27 cellular contexts compared by ENCODE assay signal in the genomic region with DNA sequence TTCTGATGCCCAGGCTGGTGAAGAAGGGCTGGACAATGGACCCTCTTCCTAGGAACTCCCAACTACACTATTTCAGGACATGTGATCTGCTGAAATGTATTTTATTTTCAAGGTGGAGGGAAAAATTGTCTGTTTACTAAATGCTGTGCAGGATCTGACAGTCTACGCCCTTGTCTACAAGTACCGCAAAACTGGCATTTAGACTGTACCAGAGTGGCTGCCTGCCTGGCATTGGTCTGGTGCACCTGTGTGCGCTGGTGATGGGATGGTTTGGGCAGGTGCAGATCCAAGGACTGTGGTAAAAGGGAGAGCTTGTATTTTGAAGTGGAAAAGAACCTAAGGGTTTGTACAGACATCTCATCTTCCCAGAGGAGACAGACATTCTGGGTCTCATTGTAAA.
"Had no signal": no experiment of that assay in that cellular context is flagged by ENCODE, and none has a peak within 500 bp of the region (broad histone marks: within the 10 kb centered on the region; RNA-seq: fewer than 3 reads in every experiment).

No MANE protein-coding gene starts in this region.

- H3K4me1 Mint-ChIP-seq: activated B cell treated with CpG ODN at 0.5 μM for 24 hours; activated CD4-positive, alpha-beta T cell treated with anti-CD3 and anti-CD28 coated beads, Interleukin-2, amount 10 ng/mL, durations not matched to agents 24 days and 14 days; activated naive CD8-positive, alpha-beta T cell treated with anti-CD3 and anti-CD28 coated beads, Interleukin-2, amount 50 U/mL, for 24 hours; central memory CD8-positive, alpha-beta T cell; T-cell had no signal

- H3K4me3 Mint-ChIP-seq: activated B cell treated with CpG ODN at 0.5 μM for 24 hours; activated CD4-positive, alpha-beta T cell treated with anti-CD3 and anti-CD28 coated beads, Interleukin-2, amount 10 ng/mL, durations not matched to agents 24 days and 14 days; activated CD8-positive, alpha-beta memory T cell treated with anti-CD3 and anti-CD28 coated beads, Interleukin-2, amount 10 ng/mL, durations not matched to agents 7 days and 5 days; activated naive CD8-positive, alpha-beta T cell treated with anti-CD3 and anti-CD28 coated beads, Interleukin-2, amount 50 U/mL, for 24 hours; activated T-cell treated with anti-CD3 and anti-CD28 coated beads, Interleukin-2, amount 50 U/mL, for 24 hours; activated T-helper 1 cell treated with anti-CD3 and anti-CD28 coated beads, Interleukin-12 subunit alpha, Interleukin-12 subunit beta, Interleukin-2, Interleukin-4 antibody, amounts not matched to agents 30 ng/mL and 10 ng/mL and 1 ng/mL, durations not matched to agents 14 hours and 24 hours and 36 hours; central memory CD8-positive, alpha-beta T cell; T-cell had no signal

- DNase-seq: activated B cell treated with CpG ODN at 0.5 μM for 24 hours; activated CD4-positive, alpha-beta T cell treated with anti-CD3 and anti-CD28 coated beads for 1 hour; activated CD4-positive, alpha-beta T cell treated with anti-CD3 and anti-CD28 coated beads, Interleukin-2, amount 10 ng/mL, durations not matched to agents 24 days and 14 days; activated CD4-positive, alpha-beta T cell treated with anti-CD3 and anti-CD28 coated beads, Interleukin-2, amount 50 U/mL, for 48 hours; activated CD8-positive, alpha-beta memory T cell treated with anti-CD3 and anti-CD28 coated beads, Interleukin-2, amount 10 ng/mL, durations not matched to agents 7 days and 5 days; activated effector memory CD4-positive, alpha-beta T cell treated with Interleukin-2 at 50 U/mL for 16 hours; activated naive CD4-positive, alpha-beta T cell treated with Interleukin-2 at 50 U/mL for 16 hours; activated naive CD8-positive, alpha-beta T cell treated with anti-CD3 and anti-CD28 coated beads, Interleukin-2, amount 50 U/mL, for 24 hours; activated T-cell treated with anti-CD3 and anti-CD28 coated beads, Interleukin-2, amount 50 U/mL, for 24 hours; amniotic stem cell; body of pancreas; MG63; MV-4-11; NCI-H1436; NCI-H2081; NCI-H2227 treated with DMSO at 0.1 percent for 48 hours; NCI-H446 treated with DMSO at 0.1 percent for 48 hours; NCI-H524 treated with DMSO at 0.1 percent for 48 hours; NCI-H82; T-cell; T-helper 2 cell; T1000 had no signal

- H3K36me3 Mint-ChIP-seq: activated CD8-positive, alpha-beta memory T cell treated with anti-CD3 and anti-CD28 coated beads, Interleukin-2, amount 10 ng/mL, durations not matched to agents 7 days and 5 days; activated naive CD4-positive, alpha-beta T cell treated with anti-CD3 and anti-CD28 coated beads, Interleukin-2, amount 50 U/mL, for 72 hours; T-cell had no signal

- H3K27ac Mint-ChIP-seq: activated B cell treated with CpG ODN at 0.5 μM for 24 hours; activated CD4-positive, alpha-beta T cell treated with anti-CD3 and anti-CD28 coated beads, Interleukin-2, amount 10 ng/mL, durations not matched to agents 24 days and 14 days; activated CD8-positive, alpha-beta memory T cell treated with anti-CD3 and anti-CD28 coated beads, Interleukin-2, amount 10 ng/mL, durations not matched to agents 7 days and 5 days; activated naive CD4-positive, alpha-beta T cell treated with anti-CD3 and anti-CD28 coated beads, Interleukin-2, amount 50 U/mL, for 72 hours; activated naive CD8-positive, alpha-beta T cell treated with anti-CD3 and anti-CD28 coated beads, Interleukin-2, amount 50 U/mL, for 24 hours; activated T-cell treated with anti-CD3 and anti-CD28 coated beads, Interleukin-2, amount 50 U/mL, for 24 hours; T-cell had no signal

- H3K9me3 Mint-ChIP-seq: activated B cell treated with CpG ODN at 0.5 μM for 24 hours; activated CD4-positive, alpha-beta T cell treated with anti-CD3 and anti-CD28 coated beads, Interleukin-2, amount 10 ng/mL, durations not matched to agents 24 days and 14 days; activated naive CD4-positive, alpha-beta T cell treated with anti-CD3 and anti-CD28 coated beads, Interleukin-2, amount 50 U/mL, for 72 hours; activated naive CD8-positive, alpha-beta T cell treated with anti-CD3 and anti-CD28 coated beads, Interleukin-2, amount 50 U/mL, for 24 hours; activated T-cell treated with anti-CD3 and anti-CD28 coated beads, Interleukin-2, amount 50 U/mL, for 24 hours; activated T-helper 1 cell treated with anti-CD3 and anti-CD28 coated beads, Interleukin-12 subunit alpha, Interleukin-12 subunit beta, Interleukin-2, Interleukin-4 antibody, amounts not matched to agents 30 ng/mL and 10 ng/mL and 1 ng/mL, durations not matched to agents 14 hours and 24 hours and 36 hours; central memory CD8-positive, alpha-beta T cell; T-cell had no signal

- FAIRE-seq: bronchial epithelial cell, TTC549 had no signal
